In the genomic region with DNA sequence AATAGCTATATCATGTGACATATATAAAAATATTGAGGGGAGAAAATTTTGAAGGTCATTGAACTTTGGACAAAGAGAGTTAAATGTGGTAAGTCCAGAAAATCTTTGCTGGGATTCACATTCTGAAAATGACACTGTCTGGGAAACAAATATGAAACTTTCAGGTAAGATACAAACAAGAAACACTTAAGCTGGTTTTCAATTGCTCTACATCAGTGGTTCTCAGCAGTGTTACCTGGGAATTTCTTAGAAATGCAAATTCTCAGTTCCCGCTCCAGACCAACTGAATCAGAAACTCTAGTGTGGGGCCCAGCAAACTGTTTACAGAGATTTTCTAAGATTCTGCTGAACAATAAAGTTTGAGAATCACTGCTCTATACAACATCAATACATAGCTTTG, we compare ENCODE assay signal across 2 cellular contexts.
TF ChIP-seq lines count a peak whose summit lies in the region.

No MANE protein-coding gene starts in this region.

TF ChIP-seq in GM23338, 12 proteins besides CTCF, POLR2A, EP300 and RAD21 (continued from another document):
- TF ChIP-seq, protein P1, sequence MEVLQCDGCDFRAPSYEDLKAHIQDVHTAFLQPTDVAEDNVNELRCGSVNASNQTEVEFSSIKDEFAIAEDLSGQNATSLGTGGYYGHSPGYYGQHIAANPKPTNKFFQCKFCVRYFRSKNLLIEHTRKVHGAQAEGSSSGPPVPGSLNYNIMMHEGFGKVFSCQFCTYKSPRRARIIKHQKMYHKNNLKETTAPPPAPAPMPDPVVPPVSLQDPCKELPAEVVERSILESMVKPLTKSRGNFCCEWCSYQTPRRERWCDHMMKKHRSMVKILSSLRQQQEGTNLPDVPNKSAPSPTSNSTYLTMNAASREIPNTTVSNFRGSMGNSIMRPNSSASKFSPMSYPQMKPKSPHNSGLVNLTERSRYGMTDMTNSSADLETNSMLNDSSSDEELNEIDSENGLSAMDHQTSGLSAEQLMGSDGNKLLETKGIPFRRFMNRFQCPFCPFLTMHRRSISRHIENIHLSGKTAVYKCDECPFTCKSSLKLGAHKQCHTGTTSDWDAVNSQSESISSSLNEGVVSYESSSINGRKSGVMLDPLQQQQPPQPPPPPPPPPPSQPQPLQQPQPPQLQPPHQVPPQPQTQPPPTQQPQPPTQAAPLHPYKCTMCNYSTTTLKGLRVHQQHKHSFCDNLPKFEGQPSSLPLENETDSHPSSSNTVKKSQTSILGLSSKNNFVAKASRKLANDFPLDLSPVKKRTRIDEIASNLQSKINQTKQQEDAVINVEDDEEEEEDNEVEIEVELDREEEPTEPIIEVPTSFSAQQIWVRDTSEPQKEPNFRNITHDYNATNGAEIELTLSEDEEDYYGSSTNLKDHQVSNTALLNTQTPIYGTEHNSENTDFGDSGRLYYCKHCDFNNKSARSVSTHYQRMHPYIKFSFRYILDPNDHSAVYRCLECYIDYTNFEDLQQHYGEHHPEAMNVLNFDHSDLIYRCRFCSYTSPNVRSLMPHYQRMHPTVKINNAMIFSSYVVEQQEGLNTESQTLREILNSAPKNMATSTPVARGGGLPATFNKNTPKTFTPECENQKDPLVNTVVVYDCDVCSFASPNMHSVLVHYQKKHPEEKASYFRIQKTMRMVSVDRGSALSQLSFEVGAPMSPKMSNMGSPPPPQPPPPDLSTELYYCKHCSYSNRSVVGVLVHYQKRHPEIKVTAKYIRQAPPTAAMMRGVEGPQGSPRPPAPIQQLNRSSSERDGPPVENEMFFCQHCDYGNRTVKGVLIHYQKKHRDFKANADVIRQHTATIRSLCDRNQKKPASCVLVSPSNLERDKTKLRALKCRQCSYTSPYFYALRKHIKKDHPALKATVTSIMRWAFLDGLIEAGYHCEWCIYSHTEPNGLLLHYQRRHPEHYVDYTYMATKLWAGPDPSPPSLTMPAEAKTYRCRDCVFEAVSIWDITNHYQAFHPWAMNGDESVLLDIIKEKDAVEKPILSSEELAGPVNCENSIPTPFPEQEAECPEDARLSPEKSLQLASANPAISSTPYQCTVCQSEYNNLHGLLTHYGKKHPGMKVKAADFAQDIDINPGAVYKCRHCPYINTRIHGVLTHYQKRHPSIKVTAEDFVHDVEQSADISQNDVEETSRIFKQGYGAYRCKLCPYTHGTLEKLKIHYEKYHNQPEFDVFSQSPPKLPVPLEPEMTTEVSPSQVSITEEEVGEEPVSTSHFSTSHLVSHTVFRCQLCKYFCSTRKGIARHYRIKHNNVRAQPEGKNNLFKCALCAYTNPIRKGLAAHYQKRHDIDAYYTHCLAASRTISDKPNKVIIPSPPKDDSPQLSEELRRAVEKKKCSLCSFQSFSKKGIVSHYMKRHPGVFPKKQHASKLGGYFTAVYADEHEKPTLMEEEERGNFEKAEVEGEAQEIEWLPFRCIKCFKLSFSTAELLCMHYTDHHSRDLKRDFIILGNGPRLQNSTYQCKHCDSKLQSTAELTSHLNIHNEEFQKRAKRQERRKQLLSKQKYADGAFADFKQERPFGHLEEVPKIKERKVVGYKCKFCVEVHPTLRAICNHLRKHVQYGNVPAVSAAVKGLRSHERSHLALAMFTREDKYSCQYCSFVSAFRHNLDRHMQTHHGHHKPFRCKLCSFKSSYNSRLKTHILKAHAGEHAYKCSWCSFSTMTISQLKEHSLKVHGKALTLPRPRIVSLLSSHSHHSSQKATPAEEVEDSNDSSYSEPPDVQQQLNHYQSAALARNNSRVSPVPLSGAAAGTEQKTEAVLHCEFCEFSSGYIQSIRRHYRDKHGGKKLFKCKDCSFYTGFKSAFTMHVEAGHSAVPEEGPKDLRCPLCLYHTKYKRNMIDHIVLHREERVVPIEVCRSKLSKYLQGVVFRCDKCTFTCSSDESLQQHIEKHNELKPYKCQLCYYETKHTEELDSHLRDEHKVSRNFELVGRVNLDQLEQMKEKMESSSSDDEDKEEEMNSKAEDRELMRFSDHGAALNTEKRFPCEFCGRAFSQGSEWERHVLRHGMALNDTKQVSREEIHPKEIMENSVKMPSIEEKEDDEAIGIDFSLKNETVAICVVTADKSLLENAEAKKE (CRISPR knock-in tag; IDR thresholded peaks at IDR 0.05), result no peak
- TF ChIP-seq CREB1 (CRISPR knock-in tag; IDR thresholded peaks at IDR 0.05; ENCODE audit: low read depth) (no peak), ZNF331 (CRISPR knock-in tag; IDR thresholded peaks at IDR 0.05; ENCODE audit: low read depth) (no peak), NANOG (IDR thresholded peaks at IDR 0.05; ENCODE audit: borderline replicate concordance) (no peak), POLR2AphosphoS5 (IDR thresholded peaks at IDR 0.05; ENCODE audit: low read depth) (no peak), REST (IDR thresholded peaks at IDR 0.05; ENCODE audit: unreplicated experiment) (no peak), EZH2phosphoT487 (IDR thresholded peaks at IDR 0.05; ENCODE audit: unreplicated experiment) (no peak)
- TF ChIP-seq, protein P2, sequence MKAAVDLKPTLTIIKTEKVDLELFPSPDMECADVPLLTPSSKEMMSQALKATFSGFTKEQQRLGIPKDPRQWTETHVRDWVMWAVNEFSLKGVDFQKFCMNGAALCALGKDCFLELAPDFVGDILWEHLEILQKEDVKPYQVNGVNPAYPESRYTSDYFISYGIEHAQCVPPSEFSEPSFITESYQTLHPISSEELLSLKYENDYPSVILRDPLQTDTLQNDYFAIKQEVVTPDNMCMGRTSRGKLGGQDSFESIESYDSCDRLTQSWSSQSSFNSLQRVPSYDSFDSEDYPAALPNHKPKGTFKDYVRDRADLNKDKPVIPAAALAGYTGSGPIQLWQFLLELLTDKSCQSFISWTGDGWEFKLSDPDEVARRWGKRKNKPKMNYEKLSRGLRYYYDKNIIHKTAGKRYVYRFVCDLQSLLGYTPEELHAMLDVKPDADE (IDR thresholded peaks at IDR 0.05), result no peak

TF ChIP-seq in endothelial cell of umbilical vein, 7 proteins besides CTCF, POLR2A, EP300 and RAD21 (continued from another document):
- no peak for TF ChIP-seq EZH2 (IDR thresholded peaks at IDR 0.05; ENCODE audit: borderline replicate concordance, low read depth, low read length, severe bottlenecking)
- TF ChIP-seq MYC (IDR thresholded peaks at IDR 0.05; ENCODE audit: low read depth, low read length), result no peak
- TF ChIP-seq GATA2 (IDR thresholded peaks at IDR 0.05; ENCODE audit: insufficient read depth, insufficient read length, low read depth, low read length), result no peak
- no peak for TF ChIP-seq FOS (IDR thresholded peaks at IDR 0.05; ENCODE audit: borderline replicate concordance, insufficient read depth, low read length)
- TF ChIP-seq POLR2AphosphoS5 (IDR thresholded peaks at IDR 0.05; ENCODE audit: insufficient read depth, low read depth, low read length), result no peak
- no peak for TF ChIP-seq JUN (IDR thresholded peaks at IDR 0.05; ENCODE audit: borderline replicate concordance, insufficient read depth, insufficient read length, low read depth)
